Comparison of ENCODE assay signal across 18 cellular contexts in genomic region chr14:49546766-49547165, GRCh38.
"Had no signal": no experiment of that assay in that cellular context is flagged by ENCODE, and none has a peak within 500 bp of the region (broad histone marks: within the 10 kb centered on the region; RNA-seq: fewer than 3 reads in every experiment).

No MANE protein-coding gene starts in this region.

- H3K4me1 ChIP-seq: colonic mucosa, heart left ventricle, right atrium auricular region, sigmoid colon, stomach, transverse colon had no signal

- H3K9me3 ChIP-seq: colonic mucosa, heart left ventricle, mucosa of descending colon, right atrium auricular region, sigmoid colon, thoracic aorta, transverse colon had no signal

- H3K4me3 ChIP-seq: colonic mucosa, heart left ventricle, mucosa of descending colon, right atrium auricular region, sigmoid colon, stomach, thoracic aorta, transverse colon had no signal

- DNase-seq: colonic mucosa; erythroblast; heart left ventricle; hippocampal formation; kidney glomerular epithelial cell; mammary epithelial cell; mucosa of descending colon; naive thymus-derived CD8-positive, alpha-beta T cell; posterior cingulate gyrus; sigmoid colon; small intestine; stimulated activated CD4-positive, alpha-beta T cell treated with anti-CD3 and anti-CD28 coated beads, Interleukin-12 subunit alpha, Interleukin-12 subunit beta, amount 100 ng/mL, for 4 hours; stimulated activated naive CD4-positive, alpha-beta T cell; stomach; substantia nigra; transverse colon had no signal

- ATAC-seq: heart left ventricle; mucosa of descending colon; naive thymus-derived CD8-positive, alpha-beta T cell had no signal

- H3K27ac ChIP-seq: colonic mucosa, heart left ventricle, right atrium auricular region, sigmoid colon, stomach, thoracic aorta, transverse colon had no signal

- H3K36me3 ChIP-seq: colonic mucosa, heart left ventricle, right atrium auricular region, sigmoid colon, stomach, thoracic aorta, transverse colon had no signal

- H3K27me3 ChIP-seq: colonic mucosa, heart left ventricle, right atrium auricular region, sigmoid colon, stomach, transverse colon had no signal
